In genomic region chr10:122828716-122829255, GRCh38 we compare ENCODE assay signal across 23 cellular contexts. TPM values are rescaled to one million over a fixed set of nuclear protein-coding genes. Genes with fewer than 3 reads are reported as not detected.
"Had no signal": no experiment of that assay in that cellular context is flagged by ENCODE, and none has a peak within 500 bp of the region (broad histone marks: within the 10 kb centered on the region; RNA-seq: fewer than 3 reads in every experiment).

No MANE protein-coding gene starts in this region.

- H3K9me3 ChIP-seq: colonic mucosa, gastroesophageal sphincter, heart left ventricle, left lung, lower lobe of right lung, mucosa of descending colon had no signal

- H3K27me3 ChIP-seq: colonic mucosa had no signal

- ATAC-seq: effector memory CD8-positive, alpha-beta T cell; esophagus mucosa; foreskin keratinocyte; gastroesophageal sphincter; heart left ventricle; left cardiac atrium; left lung; left ventricle myocardium superior; lower lobe of right lung; mucosa of descending colon had no signal

- H3K36me3 Mint-ChIP-seq: mesothelial cell of epicardium had no signal

- H3K27ac Mint-ChIP-seq: dendritic cell treated with granulocyte-macrophage colony-stimulating factor and Interleukin-4, amounts not matched to agents 40 ng/mL and 50 ng/mL, for 4 days; effector memory CD8-positive, alpha-beta T cell; endodermal cell; immature natural killer cell; mesothelial cell of epicardium had no signal

- H3K27ac ChIP-seq: colonic mucosa, epithelial cell of prostate, foreskin keratinocyte, gastroesophageal sphincter, heart left ventricle, hepatocyte, left lung, lower lobe of right lung had no signal

- H3K4me3 Mint-ChIP-seq: dendritic cell treated with granulocyte-macrophage colony-stimulating factor and Interleukin-4, amounts not matched to agents 40 ng/mL and 50 ng/mL, for 4 days; effector memory CD8-positive, alpha-beta T cell; endodermal cell; immature natural killer cell; mesothelial cell of epicardium had no signal

- H3K9me3 Mint-ChIP-seq: dendritic cell treated with granulocyte-macrophage colony-stimulating factor and Interleukin-4, amounts not matched to agents 40 ng/mL and 50 ng/mL, for 4 days; effector memory CD8-positive, alpha-beta T cell; endodermal cell; immature natural killer cell; mesothelial cell of epicardium had no signal

- H3K4me1 Mint-ChIP-seq: endodermal cell, immature natural killer cell, mesothelial cell of epicardium had no signal

- H3K4me3 ChIP-seq: colonic mucosa, gastroesophageal sphincter, heart left ventricle, hepatocyte, left lung, lower lobe of right lung, mucosa of descending colon had no signal

- DNase-seq: colonic mucosa; cortex of kidney; effector CD8-positive, alpha-beta T cell; effector memory CD8-positive, alpha-beta T cell; endodermal cell; erythroblast; foreskin keratinocyte; heart left ventricle; hypothalamus; immature natural killer cell; left cardiac atrium; left lung; left ventricle myocardium superior; lower lobe of right lung; mesenchymal stem cell; mucosa of descending colon had no signal

- H3K36me3 ChIP-seq: colonic mucosa, lower lobe of right lung had no signal

- H3K4me1 ChIP-seq: colonic mucosa, foreskin keratinocyte, gastroesophageal sphincter, heart left ventricle, left lung, lower lobe of right lung had no signal

RNA-seq across cellular contexts. Expression of gene CUZD1, which starts 16.9 kb away (rescaled TPM):
- total RNA-seq: chondrocyte, hepatocyte, mesothelial cell of epicardium had no signal

RNA-seq across cellular contexts. Expression of gene FAM24B, which starts 50.6 kb away (rescaled TPM):
- total RNA-seq: chondrocyte, hepatocyte, mesothelial cell of epicardium had no signal
